ENCODE assay signal across 8 cellular contexts in the genomic region with DNA sequence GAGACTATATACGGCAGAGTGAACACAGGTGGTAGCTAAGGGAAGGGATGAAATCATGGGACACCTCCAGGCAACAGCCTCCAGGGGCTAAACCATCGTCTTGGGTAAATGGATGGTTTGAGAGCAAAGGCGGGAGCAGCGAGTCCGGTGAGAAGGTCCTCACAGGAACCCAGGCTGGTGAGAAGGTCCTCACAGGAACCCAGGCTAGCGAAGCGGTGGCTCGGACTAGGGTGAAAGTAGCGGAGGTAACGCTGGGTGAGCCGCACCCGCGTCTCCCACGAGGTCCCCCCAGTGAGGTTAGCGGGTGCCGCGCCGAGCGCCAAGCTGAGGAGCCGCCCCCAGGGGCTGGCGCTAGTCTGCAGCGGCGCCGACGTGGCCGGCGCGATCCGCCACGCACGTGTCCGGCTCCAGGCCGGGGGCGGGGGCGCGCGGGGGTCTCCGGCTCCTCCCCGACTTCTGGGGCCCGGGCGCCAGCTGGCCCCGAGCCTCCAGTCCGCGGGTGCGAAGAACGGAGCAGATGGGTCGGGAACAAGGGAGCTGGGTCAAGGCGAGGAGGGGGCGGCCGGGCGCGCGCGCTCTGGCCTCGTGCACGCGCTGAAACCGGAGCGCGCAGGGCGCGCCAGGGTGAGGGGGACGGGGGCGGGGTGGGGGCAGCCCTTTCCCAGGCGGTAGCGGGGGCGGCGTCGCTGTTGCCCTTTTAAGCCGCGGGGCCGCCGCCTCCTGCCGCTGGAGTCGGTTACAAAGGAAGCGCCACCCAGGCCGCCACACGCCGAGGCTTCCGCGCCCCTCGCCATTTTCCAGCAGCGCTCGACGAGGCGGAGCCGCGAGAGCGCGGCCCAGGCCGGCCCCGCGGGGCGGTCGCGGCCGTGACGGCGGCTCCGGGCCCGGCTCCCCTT. TPM values are rescaled to one million over a fixed set of nuclear protein-coding genes. Genes with fewer than 3 reads are reported as not detected.
A peak's percentile ranks its signal among the peaks of the same experiment; 100 is the strongest.
DNase-seq lines count a peak whose midpoint lies in the region; ATAC-seq and TF ChIP-seq lines count a peak whose summit lies in the region.

A gene (plus strand): TSS at position 726 of the 896 bp plus-strand sequence. CDS start 220 bp downstream, outside the sequence.

- H3K27me3 Mint-ChIP-seq in dendritic cell treated with granulocyte-macrophage colony-stimulating factor and Interleukin-4, amounts not matched to agents 40 ng/mL and 50 ng/mL, for 4 days = no peaks in the 10 kb centered on the region

- peak within 1 kb of the TSS; percentile 90 to 92 for H3K27ac ChIP-seq in left lung

- ATAC-seq in HG03045 (IDR thresholded peaks at IDR 0.05; ENCODE audit: unreplicated experiment) = peak; percentile 51
- ATAC-seq in left lung = peak; percentile 63

- peak within 1 kb of the TSS; percentile 88 for H3K27ac Mint-ChIP-seq in dendritic cell treated with granulocyte-macrophage colony-stimulating factor and Interleukin-4, amounts not matched to agents 40 ng/mL and 50 ng/mL, for 4 days

- peak within 1 kb of the TSS; percentile 92 for H3K4me3 Mint-ChIP-seq in dendritic cell treated with granulocyte-macrophage colony-stimulating factor and Interleukin-4, amounts not matched to agents 40 ng/mL and 50 ng/mL, for 4 days

- peak within 1 kb of the TSS; percentile 82 to 94 for H3K4me3 ChIP-seq in left lung

- peaks cover 45% of the 10 kb centered on the region for H3K4me1 Mint-ChIP-seq in dendritic cell treated with granulocyte-macrophage colony-stimulating factor and Interleukin-4, amounts not matched to agents 40 ng/mL and 50 ng/mL, for 4 days (ENCODE audit: low read depth)

- H3K9me3 ChIP-seq in left lung = no peaks in the 10 kb centered on the region

- H3K36me3 Mint-ChIP-seq in dendritic cell treated with granulocyte-macrophage colony-stimulating factor and Interleukin-4, amounts not matched to agents 40 ng/mL and 50 ng/mL, for 4 days (ENCODE audit: low read depth) = peaks cover 12% of the 10 kb centered on the region

- DNase-seq in DMS79 treated with DMSO at 0.1 percent for 48 hours (lab: John Stamatoyannopoulos, UW) = peak; percentile 3
- no peak for DNase-seq in DMS79 (lab: John Stamatoyannopoulos, UW)
- peak; percentile 67 for DNase-seq in NCI-H510A (lab: John Stamatoyannopoulos, UW)
- DNase-seq in activated CD4-positive, alpha-beta T cell treated with anti-CD3 and anti-CD28 coated beads, Interleukin-2, amount 50 U/mL, for 1 hour = peak; percentile 69
- DNase-seq in left lung = peak; percentile 77 to 92
- peak; percentile 76 for DNase-seq in stimulated activated CD4-positive, alpha-beta T cell treated with anti-CD3 and anti-CD28 coated beads, Interleukin-4, amount 100 ng/mL, for 1 hour

- no peak for TF ChIP-seq CTCF in left lung (IDR thresholded peaks at IDR 0.05)

- intact Hi-C loops in dendritic cell treated with granulocyte-macrophage colony-stimulating factor and Interleukin-4, amounts not matched to agents 40 ng/mL and 50 ng/mL, for 4 days (cut with micrococcal nuclease) = loop anchor here (10.0 kb wide), 1 partner anchor 62 kb away; a partner anchor contains a TSS
- intact Hi-C loops in left lung (cut with DNase I) = no loop called here

- H3K27me3 ChIP-seq in left lung = no peaks in the 10 kb centered on the region

- H3K9me3 Mint-ChIP-seq in dendritic cell treated with granulocyte-macrophage colony-stimulating factor and Interleukin-4, amounts not matched to agents 40 ng/mL and 50 ng/mL, for 4 days = no peaks in the 10 kb centered on the region

- no peaks in the 10 kb centered on the region for H3K36me3 ChIP-seq in left lung

- H3K4me1 ChIP-seq in left lung = peaks cover 14 to 41% of the 10 kb centered on the region in 2 donors

RNA-seq across cellular contexts. Expression of the gene that starts here (rescaled TPM):
- 10 to 100 TPM; 30.4 to 31.4 TPM for total RNA-seq in left lung
